Comparison of ENCODE assay signal across 8 cellular contexts in the genomic region with DNA sequence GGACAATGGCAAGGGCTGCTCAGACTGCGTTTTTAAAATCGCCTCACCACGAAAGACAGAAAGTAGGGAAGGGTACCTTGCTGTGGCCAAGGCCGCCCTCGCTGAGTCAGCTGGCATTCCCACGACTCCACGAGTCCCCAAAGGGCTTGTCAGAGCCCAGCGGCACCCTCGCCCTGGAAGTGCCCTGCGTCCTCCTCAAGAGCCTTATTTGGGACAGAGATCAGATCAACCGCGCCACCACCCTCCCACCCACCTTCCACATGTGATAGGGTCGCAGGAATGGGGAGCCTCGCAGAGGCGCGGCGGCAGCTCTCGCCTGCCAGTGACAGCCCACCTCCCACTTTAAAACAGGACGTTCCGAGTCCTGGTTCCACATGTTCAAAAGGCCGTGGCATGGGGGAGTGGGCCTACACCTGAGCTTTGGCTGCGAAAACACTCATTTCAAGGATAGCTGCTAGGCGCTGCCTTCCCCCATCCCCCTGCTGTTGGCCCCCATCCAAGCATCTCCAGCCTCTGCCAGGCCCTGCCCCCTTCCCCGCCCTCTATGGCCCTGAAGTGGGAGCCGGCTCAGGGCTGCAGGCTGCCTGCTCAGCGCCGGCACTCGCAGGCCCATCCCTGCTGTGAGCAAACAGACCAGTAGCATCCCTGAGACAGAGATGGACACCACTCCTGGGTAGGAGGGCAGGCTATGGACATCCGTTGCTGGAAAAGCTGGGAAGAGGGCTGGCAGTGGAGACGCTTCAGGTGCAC. TPM values are rescaled to one million over a fixed set of nuclear protein-coding genes. Genes with fewer than 3 reads are reported as not detected.
A peak's percentile ranks its signal among the peaks of the same experiment; 100 is the strongest.
DNase-seq lines count a peak whose midpoint lies in the region; ATAC-seq and TF ChIP-seq lines count a peak whose summit lies in the region.

No MANE protein-coding gene starts in this region.

- no peak overlapping the region for H2BK12ac ChIP-seq in neuronal stem cell (ENCODE audit: low read length)

- peak overlapping the region; percentile 84 for H2BK120ac ChIP-seq in neuronal stem cell (ENCODE audit: low read depth, low read length)

- peak overlapping the region; percentile 100 for H2AFZ ChIP-seq in neuronal stem cell (ENCODE audit: low read length)

- peak overlapping the region; percentile 67 for H2AK5ac ChIP-seq in neuronal stem cell (ENCODE audit: low read depth, low read length)

- no peak overlapping the region for H4K8ac ChIP-seq in neuronal stem cell (ENCODE audit: low read depth, low read length)

- peak overlapping the region; percentile 87 for H3K4ac ChIP-seq in neuronal stem cell (ENCODE audit: low read length)

- POLR2A ChIA-PET in activated CD4-positive, alpha-beta T cell treated with anti-CD3 and anti-CD28 coated beads for 36 hours (lab: Charles Lee): no interaction called here

- H3K27ac ChIP-seq in esophagus muscularis mucosa (replicated peaks in 1 of 4) (peak overlapping the region; percentile 89 to 98 (median 94)), neuronal stem cell (replicated peaks; ENCODE audit: low read length) (no peak overlapping the region)

- no peak overlapping the region for H3K27ac Mint-ChIP-seq in activated CD4-positive, alpha-beta T cell treated with anti-CD3 and anti-CD28 coated beads for 36 hours

- WGBS in esophagus muscularis mucosa: 50% methylated on average over 12 of the region's 30 CpGs
- no CpG with 5 or more reads among the region's 30 CpGs for WGBS in neuronal stem cell (ENCODE audit: extremely low coverage in 2 of 2, insufficient read length in 2 of 2, insufficient replicate concordance in 1 of 2), 2 donors

- no peaks in the 10 kb centered on the region for H3K36me3 Mint-ChIP-seq in activated CD4-positive, alpha-beta T cell treated with anti-CD3 and anti-CD28 coated beads for 36 hours (ENCODE audit: low read depth)

- no peak for TF ChIP-seq EP300 in esophagus muscularis mucosa (IDR thresholded peaks at IDR 0.05)

- H3K4me2 ChIP-seq in neuronal stem cell (ENCODE audit: insufficient read depth, low read length, poor library complexity, severe bottlenecking): peak overlapping the region; percentile 99

- H3K4me3 ChIP-seq in esophagus muscularis mucosa (peak overlapping the region; percentile 66 to 86 (median 82)), neuronal stem cell (ENCODE audit: low read length in 2 of 2) (peak overlapping the region; percentile 64 to 65)

- CTCF ChIA-PET in activated CD4-positive, alpha-beta T cell treated with anti-CD3 and anti-CD28 coated beads for 36 hours (lab: Charles Lee): interaction anchor here (0.5 to 6.2 kb wide), 6 partner anchors 26 to 262 kb away, joined by 3 to 156 read pairs (median 3); no protein-coding TSS in a partner anchor

- H4K91ac ChIP-seq in neuronal stem cell (ENCODE audit: low read depth, low read length, poor library complexity): no peak overlapping the region

- TF ChIP-seq CTCF in esophagus muscularis mucosa (IDR thresholded peaks at IDR 0.05): no peak

- H3K27me3 ChIP-seq in esophagus muscularis mucosa (peaks cover 0 to 6% (median 0%) of the 10 kb centered on the region in 4 donors), neuronal stem cell (ENCODE audit: control insufficient read depth in 3 of 3, insufficient read depth in 3 of 3, low read depth in 1 of 3, low read length in 3 of 3) (peaks cover 0 to 18% (median 0%) of the 10 kb centered on the region in 3 experiments)

- peak overlapping the region; percentile 78 for H3K23ac ChIP-seq in neuronal stem cell (ENCODE audit: low read depth, low read length, poor library complexity)

- peak overlapping the region; percentile 56 for H2BK15ac ChIP-seq in neuronal stem cell (ENCODE audit: low read length)

- peaks cover 3% of the 10 kb centered on the region for H3K4me1 Mint-ChIP-seq in activated CD4-positive, alpha-beta T cell treated with anti-CD3 and anti-CD28 coated beads for 36 hours

- no peak for ATAC-seq in activated CD4-positive, alpha-beta T cell treated with anti-CD3 and anti-CD28 coated beads for 36 hours
- ATAC-seq in GM18870 (IDR thresholded peaks at IDR 0.05; ENCODE audit: unreplicated experiment): no peak

- peak overlapping the region; percentile 75 for H2BK5ac ChIP-seq in neuronal stem cell (ENCODE audit: low read length)

- TF ChIP-seq POLR2A in esophagus muscularis mucosa (IDR thresholded peaks at IDR 0.05; ENCODE audit: low read depth): no peak

- H3K9ac ChIP-seq in neuronal stem cell (ENCODE audit: low read depth, low read length, poor library complexity): peak overlapping the region; percentile 14

- H3K4me1 ChIP-seq in esophagus muscularis mucosa (peaks cover 11 to 19% (median 17%) of the 10 kb centered on the region in 4 donors), neuronal stem cell (ENCODE audit: control insufficient read depth in 2 of 2, insufficient read depth in 1 of 2, low read depth in 1 of 2, low read length in 2 of 2) (peaks cover 0 to 22% of the 10 kb centered on the region in 2 donors)

- intact Hi-C loops in activated CD4-positive, alpha-beta T cell treated with anti-CD3 and anti-CD28 coated beads for 36 hours (cut with DNase I, micrococcal nuclease): loop anchor here (1.0 to 5.0 kb wide), 7 partner anchors 26 to 295 kb away; partner anchors contain the start of genes ARHGEF4 (in 2 of the 2) and FAM168B (in 2 of the 2)
- intact Hi-C loops in esophagus muscularis mucosa (cut with DNase I): loop anchor here (1.0 kb wide), 1 partner anchor 75 kb away; no protein-coding TSS in a partner anchor

- H3K79me1 ChIP-seq in neuronal stem cell (ENCODE audit: low read depth, low read length): peaks cover 1% of the 10 kb centered on the region

- no peaks in the 10 kb centered on the region for H3K27me3 Mint-ChIP-seq in activated CD4-positive, alpha-beta T cell treated with anti-CD3 and anti-CD28 coated beads for 36 hours

- H3K18ac ChIP-seq in neuronal stem cell (ENCODE audit: low read length): peak overlapping the region; percentile 74

- H3K9me3 ChIP-seq in esophagus muscularis mucosa (no peaks in the 10 kb centered on the region), neuronal stem cell (replicated peaks in 1 of 2; ENCODE audit: control insufficient read depth in 2 of 2, insufficient read depth in 1 of 2, low read depth in 1 of 2, low read length in 2 of 2) (no peaks in the 10 kb centered on the region)

- no peaks in the 10 kb centered on the region for H3K9me3 Mint-ChIP-seq in activated CD4-positive, alpha-beta T cell treated with anti-CD3 and anti-CD28 coated beads for 36 hours (ENCODE audit: low read depth)

- peak overlapping the region; percentile 84 for H3K14ac ChIP-seq in neuronal stem cell (ENCODE audit: low read length)

- H3K4me3 Mint-ChIP-seq in activated CD4-positive, alpha-beta T cell treated with anti-CD3 and anti-CD28 coated beads for 36 hours: peak overlapping the region; percentile 62

- no peak for DNase-seq in activated CD4-positive, alpha-beta T cell treated with anti-CD3 and anti-CD28 coated beads for 36 hours
- no peak for DNase-seq in activated CD4-positive, alpha-beta T cell treated with anti-CD3 and anti-CD28 coated beads, Interleukin-2, amount 50 U/mL, for 4 hours
- peak; percentile 22 for DNase-seq in SK-N-DZ (ENCODE audit: low spot score)
- DNase-seq in esophagus muscularis mucosa (ENCODE audit: extremely low spot score): peak; percentile 64
- no peak for DNase-seq in neuronal stem cell (ENCODE audit: low spot score)
- DNase-seq in GM03348 (ENCODE audit: low spot score): no peak
- no peak for DNase-seq in AML-193 (lab: John Stamatoyannopoulos, UW)

- no peaks in the 10 kb centered on the region for H3K36me3 ChIP-seq in esophagus muscularis mucosa
- H3K36me3 ChIP-seq in neuronal stem cell (replicated peaks in 1 of 2; ENCODE audit: control insufficient read depth in 2 of 2, insufficient read depth in 2 of 2, low read length in 2 of 2): no peaks in the 10 kb centered on the region

RNA-seq across cellular contexts. Expression of gene ARHGEF4, which starts 38.1 kb away (rescaled TPM):
- total RNA-seq in activated CD4-positive, alpha-beta T cell treated with anti-CD3 and anti-CD28 coated beads for 36 hours: 1 to 10 TPM; 1.2 to 1.9 TPM
- 12.2 and 13.2 TPM in 2 replicates for polyA plus RNA-seq in SK-N-DZ (2014; cell fraction: cytosol; rRNA removed)
- polyA plus RNA-seq in SK-N-DZ (2014; cell fraction: nucleus; rRNA removed): 33.2 and 44.4 TPM in 2 replicates
- 10 to 100 TPM; 23.7 to 51.5 (median 37.1) TPM for total RNA-seq in esophagus muscularis mucosa
- 38.1 TPM for polyA plus RNA-seq in neuronal stem cell (2013, experiment 1 of 2)
- polyA plus RNA-seq in neuronal stem cell (2013, experiment 2 of 2): 36.3 TPM

RNA-seq across cellular contexts. Expression of gene AMER3, which starts 43.3 kb away (rescaled TPM):
- not detected for total RNA-seq in activated CD4-positive, alpha-beta T cell treated with anti-CD3 and anti-CD28 coated beads for 36 hours
- 7.0 and 10.3 TPM in 2 replicates for polyA plus RNA-seq in SK-N-DZ (2014; cell fraction: cytosol; rRNA removed)
- polyA plus RNA-seq in SK-N-DZ (2014; cell fraction: nucleus; rRNA removed): 3.8 and 5.1 TPM in 2 replicates
- total RNA-seq in esophagus muscularis mucosa: under 1 TPM in 1 of 4 donors, not detected in 3; 0.06 TPM
- polyA plus RNA-seq in neuronal stem cell (2013, experiment 1 of 2): 0.01 TPM
- not detected for polyA plus RNA-seq in neuronal stem cell (2013, experiment 2 of 2)

Comparison
In these comparisons a context has a peak if more than half of its experiments do, and no peak if none do; other contexts are left out.
1. DNase-seq: peak in SK-N-DZ (single experiment) and esophagus muscularis mucosa (single experiment); none in activated CD4-positive, alpha-beta T cell treated with anti-CD3 and anti-CD28 coated beads for 36 hours (single experiment), activated CD4-positive, alpha-beta T cell treated with anti-CD3 and anti-CD28 coated beads, Interleukin-2, amount 50 U/mL, for 4 hours (0 of 2), neuronal stem cell (single experiment), GM03348 (single experiment) and AML-193 (0 of 2).
2. RNA of gene ARHGEF4, which starts 38.1 kb away (total RNA-seq): 23.7 to 51.5 TPM in esophagus muscularis mucosa; 1.2 to 1.9 TPM in activated CD4-positive, alpha-beta T cell treated with anti-CD3 and anti-CD28 coated beads for 36 hours; every median in the first group is over 4 times any median in the second.